ENCODE assay signal across 1 cellular context in genomic region chr1:215704089-215704860, GRCh38.
TF ChIP-seq lines count a peak whose summit lies in the region.

No MANE protein-coding gene starts in this region.

TF ChIP-seq in GM12878, 131 proteins besides CTCF, POLR2A, EP300 and RAD21 (continued from another document):
- TF ChIP-seq ZBTB4 (CRISPR knock-in tag; IDR thresholded peaks at IDR 0.05) (no peak), GATAD2B (conservative IDR thresholded peaks at IDR 0.05; ENCODE audit: low read depth) (0 out of 2 replicates have a peak, but pooled peaks have one; percentile 28), CREM (IDR thresholded peaks at IDR 0.05; ENCODE audit: low read depth) (no peak)
